1 cellular context compared by ENCODE assay signal in the genomic region with DNA sequence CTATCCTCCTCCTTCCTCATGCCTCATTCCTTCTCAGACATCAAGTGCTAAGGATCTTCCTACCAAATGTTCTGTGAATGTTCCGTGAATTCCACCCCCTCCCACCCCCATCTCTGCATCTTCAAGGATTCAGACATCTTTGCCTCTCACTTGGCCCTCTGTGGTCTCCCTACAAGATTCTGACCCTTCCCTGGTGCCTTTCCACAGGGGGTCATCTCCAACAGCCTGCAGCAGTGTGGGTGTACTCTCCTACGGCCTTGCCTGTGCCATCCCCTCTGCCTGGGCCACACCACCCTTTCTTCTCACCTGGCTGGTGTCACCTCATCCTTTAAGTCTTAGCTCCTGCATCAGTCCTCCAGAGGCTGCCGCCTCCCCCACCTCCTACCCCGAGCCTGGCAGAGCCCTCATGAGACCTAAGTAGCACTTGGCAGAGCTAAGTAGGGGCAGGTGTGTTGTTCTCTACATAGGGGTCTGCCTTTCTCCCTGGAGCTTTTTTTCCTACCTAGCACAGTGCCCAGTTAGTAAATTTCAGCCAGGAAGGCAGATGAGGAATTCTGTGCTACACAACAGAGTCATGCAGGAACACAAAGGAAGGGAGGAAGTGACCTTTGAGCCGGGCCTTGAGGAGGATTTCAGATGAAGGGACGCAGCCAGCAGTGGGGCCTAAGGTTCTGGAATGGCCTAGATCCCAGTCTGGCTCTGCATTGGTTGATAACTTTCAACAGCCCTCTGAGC.
TF ChIP-seq lines count a peak whose summit lies in the region.

No MANE protein-coding gene starts in this region.

TF ChIP-seq in HepG2, 621 proteins besides CTCF, POLR2A, EP300 and RAD21 (continued from another document and continues in another):
- TF ChIP-seq ZEB1 (IDR thresholded peaks at IDR 0.05; ENCODE audit: insufficient replicate concordance, low read depth) (no peak), HDAC2 (CRISPR knock-in tag; IDR thresholded peaks at IDR 0.05) (no peak), ZNF724P (CRISPR knock-in tag; IDR thresholded peaks at IDR 0.05; ENCODE audit: borderline replicate concordance) (no peak), MXI1 (IDR thresholded peaks at IDR 0.05; ENCODE audit: borderline replicate concordance, low read depth, low read length) (no peak), ZBTB1 (CRISPR knock-in tag; IDR thresholded peaks at IDR 0.05; ENCODE audit: borderline replicate concordance) (no peak), ZNF570 (CRISPR knock-in tag; IDR thresholded peaks at IDR 0.05; ENCODE audit: borderline replicate concordance) (no peak), EED (CRISPR knock-in tag; IDR thresholded peaks at IDR 0.05) (no peak), ZSCAN22 (CRISPR knock-in tag; IDR thresholded peaks at IDR 0.05) (no peak), ZMYM3 (CRISPR knock-in tag; IDR thresholded peaks at IDR 0.05) (no peak; the same call in 1 of the 2 replicates), ZNF468 (CRISPR knock-in tag; IDR thresholded peaks at IDR 0.05) (no peak), NBN (conservative IDR thresholded peaks at IDR 0.05) (no peak), SUZ12 (IDR thresholded peaks at IDR 0.05; ENCODE audit: low read depth, low read length) (no peak), ZNF10 (CRISPR knock-in tag; IDR thresholded peaks at IDR 0.05; ENCODE audit: borderline replicate concordance, low read depth) (no peak), SMARCE1 (IDR thresholded peaks at IDR 0.05; ENCODE audit: borderline replicate concordance) (no peak), ZNF83 (CRISPR knock-in tag; IDR thresholded peaks at IDR 0.05; ENCODE audit: borderline replicate concordance) (no peak), ZNF317 (CRISPR knock-in tag; IDR thresholded peaks at IDR 0.05) (peak; percentile 59; the same call in 1 of the 2 replicates), THAP11 (CRISPR knock-in tag; IDR thresholded peaks at IDR 0.05) (peak; percentile 59), GATAD1 (CRISPR knock-in tag; IDR thresholded peaks at IDR 0.05) (no peak), KDM5A (IDR thresholded peaks at IDR 0.05; ENCODE audit: borderline replicate concordance, low read length) (no peak), ZNF30 (CRISPR knock-in tag; IDR thresholded peaks at IDR 0.05) (no peak), CCAR2 (optimal IDR thresholded peaks at IDR 0.05; ENCODE audit: low read depth, low read length) (no peak), ZKSCAN8 (CRISPR knock-in tag; IDR thresholded peaks at IDR 0.05; ENCODE audit: borderline replicate concordance) (no peak), MAZ (IDR thresholded peaks at IDR 0.05; ENCODE audit: borderline replicate concordance, low read depth, low read length) (no peak), MAZ (CRISPR knock-in tag; IDR thresholded peaks at IDR 0.05; ENCODE audit: low read depth) (no peak), ZFP37 (CRISPR knock-in tag; IDR thresholded peaks at IDR 0.05; ENCODE audit: borderline replicate concordance) (no peak), HNF4A (CRISPR knock-in tag; IDR thresholded peaks at IDR 0.05) (peak; percentile 92), KLF9 (CRISPR knock-in tag; IDR thresholded peaks at IDR 0.05; ENCODE audit: low read depth) (no peak), PHB2 (IDR thresholded peaks at IDR 0.05; ENCODE audit: partially characterized antibody) (no peak), SP140L (CRISPR knock-in tag; IDR thresholded peaks at IDR 0.05; ENCODE audit: borderline replicate concordance) (no peak), ZNF354B (CRISPR knock-in tag; IDR thresholded peaks at IDR 0.05) (no peak)
- TF ChIP-seq, protein P1, sequence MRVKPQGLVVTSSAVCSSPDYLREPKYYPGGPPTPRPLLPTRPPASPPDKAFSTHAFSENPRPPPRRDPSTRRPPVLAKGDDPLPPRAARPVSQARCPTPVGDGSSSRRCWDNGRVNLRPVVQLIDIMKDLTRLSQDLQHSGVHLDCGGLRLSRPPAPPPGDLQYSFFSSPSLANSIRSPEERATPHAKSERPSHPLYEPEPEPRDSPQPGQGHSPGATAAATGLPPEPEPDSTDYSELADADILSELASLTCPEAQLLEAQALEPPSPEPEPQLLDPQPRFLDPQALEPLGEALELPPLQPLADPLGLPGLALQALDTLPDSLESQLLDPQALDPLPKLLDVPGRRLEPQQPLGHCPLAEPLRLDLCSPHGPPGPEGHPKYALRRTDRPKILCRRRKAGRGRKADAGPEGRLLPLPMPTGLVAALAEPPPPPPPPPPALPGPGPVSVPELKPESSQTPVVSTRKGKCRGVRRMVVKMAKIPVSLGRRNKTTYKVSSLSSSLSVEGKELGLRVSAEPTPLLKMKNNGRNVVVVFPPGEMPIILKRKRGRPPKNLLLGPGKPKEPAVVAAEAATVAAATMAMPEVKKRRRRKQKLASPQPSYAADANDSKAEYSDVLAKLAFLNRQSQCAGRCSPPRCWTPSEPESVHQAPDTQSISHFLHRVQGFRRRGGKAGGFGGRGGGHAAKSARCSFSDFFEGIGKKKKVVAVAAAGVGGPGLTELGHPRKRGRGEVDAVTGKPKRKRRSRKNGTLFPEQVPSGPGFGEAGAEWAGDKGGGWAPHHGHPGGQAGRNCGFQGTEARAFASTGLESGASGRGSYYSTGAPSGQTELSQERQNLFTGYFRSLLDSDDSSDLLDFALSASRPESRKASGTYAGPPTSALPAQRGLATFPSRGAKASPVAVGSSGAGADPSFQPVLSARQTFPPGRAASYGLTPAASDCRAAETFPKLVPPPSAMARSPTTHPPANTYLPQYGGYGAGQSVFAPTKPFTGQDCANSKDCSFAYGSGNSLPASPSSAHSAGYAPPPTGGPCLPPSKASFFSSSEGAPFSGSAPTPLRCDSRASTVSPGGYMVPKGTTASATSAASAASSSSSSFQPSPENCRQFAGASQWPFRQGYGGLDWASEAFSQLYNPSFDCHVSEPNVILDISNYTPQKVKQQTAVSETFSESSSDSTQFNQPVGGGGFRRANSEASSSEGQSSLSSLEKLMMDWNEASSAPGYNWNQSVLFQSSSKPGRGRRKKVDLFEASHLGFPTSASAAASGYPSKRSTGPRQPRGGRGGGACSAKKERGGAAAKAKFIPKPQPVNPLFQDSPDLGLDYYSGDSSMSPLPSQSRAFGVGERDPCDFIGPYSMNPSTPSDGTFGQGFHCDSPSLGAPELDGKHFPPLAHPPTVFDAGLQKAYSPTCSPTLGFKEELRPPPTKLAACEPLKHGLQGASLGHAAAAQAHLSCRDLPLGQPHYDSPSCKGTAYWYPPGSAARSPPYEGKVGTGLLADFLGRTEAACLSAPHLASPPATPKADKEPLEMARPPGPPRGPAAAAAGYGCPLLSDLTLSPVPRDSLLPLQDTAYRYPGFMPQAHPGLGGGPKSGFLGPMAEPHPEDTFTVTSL (CRISPR knock-in tag; IDR thresholded peaks at IDR 0.05; ENCODE audit: borderline replicate concordance) = peak; percentile 82
- TF ChIP-seq, protein P2, sequence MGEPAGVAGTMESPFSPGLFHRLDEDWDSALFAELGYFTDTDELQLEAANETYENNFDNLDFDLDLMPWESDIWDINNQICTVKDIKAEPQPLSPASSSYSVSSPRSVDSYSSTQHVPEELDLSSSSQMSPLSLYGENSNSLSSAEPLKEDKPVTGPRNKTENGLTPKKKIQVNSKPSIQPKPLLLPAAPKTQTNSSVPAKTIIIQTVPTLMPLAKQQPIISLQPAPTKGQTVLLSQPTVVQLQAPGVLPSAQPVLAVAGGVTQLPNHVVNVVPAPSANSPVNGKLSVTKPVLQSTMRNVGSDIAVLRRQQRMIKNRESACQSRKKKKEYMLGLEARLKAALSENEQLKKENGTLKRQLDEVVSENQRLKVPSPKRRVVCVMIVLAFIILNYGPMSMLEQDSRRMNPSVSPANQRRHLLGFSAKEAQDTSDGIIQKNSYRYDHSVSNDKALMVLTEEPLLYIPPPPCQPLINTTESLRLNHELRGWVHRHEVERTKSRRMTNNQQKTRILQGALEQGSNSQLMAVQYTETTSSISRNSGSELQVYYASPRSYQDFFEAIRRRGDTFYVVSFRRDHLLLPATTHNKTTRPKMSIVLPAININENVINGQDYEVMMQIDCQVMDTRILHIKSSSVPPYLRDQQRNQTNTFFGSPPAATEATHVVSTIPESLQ (CRISPR knock-in tag; conservative IDR thresholded peaks at IDR 0.05) = no peak
- TF ChIP-seq, protein P3, sequence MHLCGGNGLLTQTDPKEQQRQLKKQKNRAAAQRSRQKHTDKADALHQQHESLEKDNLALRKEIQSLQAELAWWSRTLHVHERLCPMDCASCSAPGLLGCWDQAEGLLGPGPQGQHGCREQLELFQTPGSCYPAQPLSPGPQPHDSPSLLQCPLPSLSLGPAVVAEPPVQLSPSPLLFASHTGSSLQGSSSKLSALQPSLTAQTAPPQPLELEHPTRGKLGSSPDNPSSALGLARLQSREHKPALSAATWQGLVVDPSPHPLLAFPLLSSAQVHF (CRISPR knock-in tag; IDR thresholded peaks at IDR 0.05) = no peak
- TF ChIP-seq, protein P4, sequence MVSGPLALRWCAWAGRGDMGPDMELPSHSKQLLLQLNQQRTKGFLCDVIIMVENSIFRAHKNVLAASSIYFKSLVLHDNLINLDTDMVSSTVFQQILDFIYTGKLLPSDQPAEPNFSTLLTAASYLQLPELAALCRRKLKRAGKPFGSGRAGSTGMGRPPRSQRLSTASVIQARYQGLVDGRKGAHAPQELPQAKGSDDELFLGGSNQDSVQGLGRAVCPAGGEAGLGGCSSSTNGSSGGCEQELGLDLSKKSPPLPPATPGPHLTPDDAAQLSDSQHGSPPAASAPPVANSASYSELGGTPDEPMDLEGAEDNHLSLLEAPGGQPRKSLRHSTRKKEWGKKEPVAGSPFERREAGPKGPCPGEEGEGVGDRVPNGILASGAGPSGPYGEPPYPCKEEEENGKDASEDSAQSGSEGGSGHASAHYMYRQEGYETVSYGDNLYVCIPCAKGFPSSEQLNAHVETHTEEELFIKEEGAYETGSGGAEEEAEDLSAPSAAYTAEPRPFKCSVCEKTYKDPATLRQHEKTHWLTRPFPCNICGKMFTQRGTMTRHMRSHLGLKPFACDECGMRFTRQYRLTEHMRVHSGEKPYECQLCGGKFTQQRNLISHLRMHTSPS (CRISPR knock-in tag; IDR thresholded peaks at IDR 0.05; ENCODE audit: low read depth) = no peak; the same call in 1 of the 2 replicates
- TF ChIP-seq, protein P5, sequence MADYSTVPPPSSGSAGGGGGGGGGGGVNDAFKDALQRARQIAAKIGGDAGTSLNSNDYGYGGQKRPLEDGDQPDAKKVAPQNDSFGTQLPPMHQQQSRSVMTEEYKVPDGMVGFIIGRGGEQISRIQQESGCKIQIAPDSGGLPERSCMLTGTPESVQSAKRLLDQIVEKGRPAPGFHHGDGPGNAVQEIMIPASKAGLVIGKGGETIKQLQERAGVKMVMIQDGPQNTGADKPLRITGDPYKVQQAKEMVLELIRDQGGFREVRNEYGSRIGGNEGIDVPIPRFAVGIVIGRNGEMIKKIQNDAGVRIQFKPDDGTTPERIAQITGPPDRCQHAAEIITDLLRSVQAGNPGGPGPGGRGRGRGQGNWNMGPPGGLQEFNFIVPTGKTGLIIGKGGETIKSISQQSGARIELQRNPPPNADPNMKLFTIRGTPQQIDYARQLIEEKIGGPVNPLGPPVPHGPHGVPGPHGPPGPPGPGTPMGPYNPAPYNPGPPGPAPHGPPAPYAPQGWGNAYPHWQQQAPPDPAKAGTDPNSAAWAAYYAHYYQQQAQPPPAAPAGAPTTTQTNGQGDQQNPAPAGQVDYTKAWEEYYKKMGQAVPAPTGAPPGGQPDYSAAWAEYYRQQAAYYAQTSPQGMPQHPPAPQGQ (CRISPR knock-in tag; IDR thresholded peaks at IDR 0.05; ENCODE audit: borderline replicate concordance) = no peak
- TF ChIP-seq, protein P6, sequence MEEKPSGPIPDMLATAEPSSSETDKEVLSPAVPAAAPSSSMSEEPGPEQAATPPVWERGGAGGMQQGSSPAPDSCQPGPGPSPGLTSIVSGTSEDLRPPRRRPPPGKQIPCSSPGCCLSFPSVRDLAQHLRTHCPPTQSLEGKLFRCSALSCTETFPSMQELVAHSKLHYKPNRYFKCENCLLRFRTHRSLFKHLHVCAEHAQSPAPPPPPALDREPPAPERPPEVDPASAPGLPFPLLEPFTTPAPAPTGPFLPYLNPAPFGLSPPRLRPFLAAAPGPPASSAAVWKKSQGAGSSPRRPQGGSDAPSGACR (CRISPR knock-in tag; IDR thresholded peaks at IDR 0.05) = no peak
- TF ChIP-seq, protein P7, sequence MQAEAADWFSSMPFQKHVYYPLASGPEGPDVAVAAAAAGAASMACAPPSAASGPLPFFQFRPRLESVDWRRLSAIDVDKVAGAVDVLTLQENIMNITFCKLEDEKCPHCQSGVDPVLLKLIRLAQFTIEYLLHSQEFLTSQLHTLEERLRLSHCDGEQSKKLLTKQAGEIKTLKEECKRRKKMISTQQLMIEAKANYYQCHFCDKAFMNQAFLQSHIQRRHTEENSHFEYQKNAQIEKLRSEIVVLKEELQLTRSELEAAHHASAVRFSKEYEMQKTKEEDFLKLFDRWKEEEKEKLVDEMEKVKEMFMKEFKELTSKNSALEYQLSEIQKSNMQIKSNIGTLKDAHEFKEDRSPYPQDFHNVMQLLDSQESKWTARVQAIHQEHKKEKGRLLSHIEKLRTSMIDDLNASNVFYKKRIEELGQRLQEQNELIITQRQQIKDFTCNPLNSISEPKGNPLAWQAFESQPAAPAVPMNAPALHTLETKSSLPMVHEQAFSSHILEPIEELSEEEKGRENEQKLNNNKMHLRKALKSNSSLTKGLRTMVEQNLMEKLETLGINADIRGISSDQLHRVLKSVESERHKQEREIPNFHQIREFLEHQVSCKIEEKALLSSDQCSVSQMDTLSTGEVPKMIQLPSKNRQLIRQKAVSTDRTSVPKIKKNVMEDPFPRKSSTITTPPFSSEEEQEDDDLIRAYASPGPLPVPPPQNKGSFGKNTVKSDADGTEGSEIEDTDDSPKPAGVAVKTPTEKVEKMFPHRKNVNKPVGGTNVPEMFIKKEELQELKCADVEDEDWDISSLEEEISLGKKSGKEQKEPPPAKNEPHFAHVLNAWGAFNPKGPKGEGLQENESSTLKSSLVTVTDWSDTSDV (CRISPR knock-in tag; IDR thresholded peaks at IDR 0.05) = no peak
- TF ChIP-seq, protein P8, sequence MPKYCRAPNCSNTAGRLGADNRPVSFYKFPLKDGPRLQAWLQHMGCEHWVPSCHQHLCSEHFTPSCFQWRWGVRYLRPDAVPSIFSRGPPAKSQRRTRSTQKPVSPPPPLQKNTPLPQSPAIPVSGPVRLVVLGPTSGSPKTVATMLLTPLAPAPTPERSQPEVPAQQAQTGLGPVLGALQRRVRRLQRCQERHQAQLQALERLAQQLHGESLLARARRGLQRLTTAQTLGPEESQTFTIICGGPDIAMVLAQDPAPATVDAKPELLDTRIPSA (CRISPR knock-in tag; IDR thresholded peaks at IDR 0.05; ENCODE audit: borderline replicate concordance) = no peak
- TF ChIP-seq, protein P9, sequence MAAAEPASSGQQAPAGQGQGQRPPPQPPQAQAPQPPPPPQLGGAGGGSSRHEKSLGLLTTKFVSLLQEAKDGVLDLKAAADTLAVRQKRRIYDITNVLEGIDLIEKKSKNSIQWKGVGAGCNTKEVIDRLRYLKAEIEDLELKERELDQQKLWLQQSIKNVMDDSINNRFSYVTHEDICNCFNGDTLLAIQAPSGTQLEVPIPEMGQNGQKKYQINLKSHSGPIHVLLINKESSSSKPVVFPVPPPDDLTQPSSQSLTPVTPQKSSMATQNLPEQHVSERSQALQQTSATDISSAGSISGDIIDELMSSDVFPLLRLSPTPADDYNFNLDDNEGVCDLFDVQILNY (CRISPR knock-in tag; conservative IDR thresholded peaks at IDR 0.05) = no peak
